Comparison of ENCODE assay signal across 15 cellular contexts in the genomic region with DNA sequence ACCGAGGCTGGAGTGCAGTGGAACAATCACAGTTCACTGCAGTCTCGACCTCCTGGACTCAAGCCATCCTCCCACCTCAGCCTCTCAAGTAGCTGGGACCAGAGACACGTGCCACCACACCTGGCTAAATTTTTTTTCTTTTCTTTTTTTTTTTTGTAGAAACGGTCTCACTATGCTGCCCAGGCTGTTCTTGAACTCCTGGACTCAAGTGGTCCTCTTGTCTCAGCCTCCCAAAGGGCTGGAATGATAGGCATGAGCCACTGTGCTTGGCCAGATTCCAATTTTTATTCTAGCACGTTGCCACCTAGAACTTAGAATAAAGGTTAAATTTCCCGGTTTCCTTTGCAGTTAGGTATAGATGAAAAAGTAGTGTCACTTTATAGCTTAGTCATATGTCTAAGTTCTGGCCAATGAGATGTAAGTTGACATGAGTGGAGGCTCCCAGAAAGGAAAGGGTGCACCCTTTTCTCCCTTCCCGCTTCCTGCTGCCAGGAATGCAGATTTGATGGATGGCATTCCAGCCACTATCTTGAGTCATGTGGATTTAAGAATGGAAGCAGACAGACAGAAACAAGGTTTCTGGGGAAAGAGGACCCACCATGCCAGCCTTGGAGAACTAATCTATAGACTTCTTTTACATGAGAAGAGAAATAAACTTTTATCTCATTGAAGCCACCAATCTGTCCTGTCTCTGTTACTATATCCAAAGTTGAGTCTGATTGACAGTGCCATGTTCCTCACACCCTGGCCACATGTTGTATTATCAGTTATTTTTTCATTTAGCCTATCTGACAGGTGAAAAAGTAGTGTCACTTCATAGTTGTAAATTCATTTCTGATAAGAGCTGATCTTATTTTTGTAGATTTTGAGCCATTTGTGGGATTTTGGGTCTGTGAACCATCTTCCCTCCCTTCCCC.
DNase-seq lines count a peak whose midpoint lies in the region; ATAC-seq, FAIRE-seq and TF ChIP-seq lines count a peak whose summit lies in the region.
"Had no signal": no experiment of that assay in that cellular context is flagged by ENCODE, and none has a peak within 500 bp of the region (broad histone marks: within the 10 kb centered on the region; RNA-seq: fewer than 3 reads in every experiment).

No MANE protein-coding gene starts in this region.

- no peaks in the 10 kb centered on the region for H3K79me2 ChIP-seq in osteoblast (ENCODE audit: insufficient read depth, low read length)

- H3K4me3 ChIP-seq in bronchial epithelial cell (ENCODE audit: low read depth, low read length) (no peak overlapping the region), osteoblast (ENCODE audit: insufficient read depth, low read length) (no peak overlapping the region)
- H3K4me3 ChIP-seq: right atrium auricular region had no signal

- H3K27me3 ChIP-seq in bronchial epithelial cell (ENCODE audit: control insufficient read depth, insufficient read depth, low read length) (no peaks in the 10 kb centered on the region), osteoblast (ENCODE audit: insufficient read depth, low read length) (no peaks in the 10 kb centered on the region)
- H3K27me3 ChIP-seq: right atrium auricular region had no signal

- H3K27ac ChIP-seq in osteoblast (ENCODE audit: low read depth, low read length), result no peak overlapping the region
- H3K27ac ChIP-seq: right atrium auricular region had no signal

- H2AFZ ChIP-seq in osteoblast (ENCODE audit: low read length), result no peak overlapping the region

- no peak overlapping the region for H3K4me2 ChIP-seq in osteoblast (ENCODE audit: insufficient read depth, low read length)

- intact Hi-C loops in sciatic nerve (cut with DNase I), result no loop called here

- ATAC-seq in GM18502 (IDR thresholded peaks at IDR 0.05; ENCODE audit: poor library complexity, unreplicated experiment), result no peak
- no peak for ATAC-seq in sciatic nerve
- ATAC-seq: naive thymus-derived CD4-positive, alpha-beta T cell had no signal

- no peaks in the 10 kb centered on the region for H3K4me1 ChIP-seq in osteoblast (ENCODE audit: insufficient read depth, low read length)
- H3K4me1 ChIP-seq: right atrium auricular region had no signal

- DNase-seq in ELF-1 (ENCODE audit: low read depth, low spot score), result peak; percentile 64
- DNase-seq in NCI-H226, result peak; percentile 96
- peak; percentile 41 for DNase-seq in bronchial epithelial cell (ENCODE audit: low read depth)
- DNase-seq in osteoblast (ENCODE audit: insufficient read length, low spot score, missing footprints), result peak; percentile 51
- DNase-seq in NCI-H1048 (lab: John Stamatoyannopoulos, UW), result no peak
- no peak for DNase-seq in NCI-H1105 treated with DMSO at 0.1 percent for 48 hours (lab: John Stamatoyannopoulos, UW)
- no peak for DNase-seq in sciatic nerve (ENCODE audit: low spot score)
- DNase-seq: CD4-positive, alpha-beta T cell; dermis blood vessel endothelial cell; naive thymus-derived CD4-positive, alpha-beta T cell; NCI-H526; SHP77 treated with DMSO at 0.1 percent for 48 hours had no signal

- no peaks in the 10 kb centered on the region for H3K36me3 ChIP-seq in bronchial epithelial cell (ENCODE audit: control insufficient read depth, insufficient read depth, low read length)
- no peaks in the 10 kb centered on the region for H3K36me3 ChIP-seq in osteoblast (ENCODE audit: insufficient read depth, low read length)
- H3K36me3 ChIP-seq: right atrium auricular region had no signal

- TF ChIP-seq CTCF in bronchial epithelial cell (IDR thresholded peaks at IDR 0.05; ENCODE audit: insufficient read depth, low read length, severe bottlenecking), result no peak
- no peak for TF ChIP-seq CTCF in osteoblast (IDR thresholded peaks at IDR 0.05; ENCODE audit: extremely low read depth, low read depth, low read length)

- FAIRE-seq in bronchial epithelial cell (lab: Jason Lieb, UNC), result no peak
- FAIRE-seq: frontal cortex had no signal

- H3K9me3 ChIP-seq in osteoblast (ENCODE audit: low read depth, low read length), result no peaks in the 10 kb centered on the region
- H3K9me3 ChIP-seq: right atrium auricular region had no signal

- H4K20me1 ChIP-seq in osteoblast (ENCODE audit: insufficient read depth, low read length), result no peaks in the 10 kb centered on the region

Comparison
In these comparisons a context has a peak if more than half of its experiments do, and no peak if none do; other contexts are left out.
1. DNase-seq: peak in ELF-1 (single experiment), NCI-H226 (single experiment), bronchial epithelial cell (single experiment) and osteoblast (single experiment); none in NCI-H1048 (single experiment), NCI-H1105 treated with DMSO at 0.1 percent for 48 hours (single experiment) and sciatic nerve (single experiment).